ENCODE assay signal across 8 cellular contexts in genomic region chr22:40635008-40635939, GRCh38. TPM values are rescaled to one million over a fixed set of nuclear protein-coding genes. Genes with fewer than 3 reads are reported as not detected.
DNase-seq lines count a peak whose midpoint lies in the region; ATAC-seq and TF ChIP-seq lines count a peak whose summit lies in the region.

No MANE protein-coding gene starts in this region.

- H3K4me1 Mint-ChIP-seq in dendritic cell treated with granulocyte-macrophage colony-stimulating factor and Interleukin-4, amounts not matched to agents 40 ng/mL and 50 ng/mL, for 4 days (ENCODE audit: low read depth), result peaks cover 51% of the 10 kb centered on the region

- BruUV-seq in A673 (replicated peaks; lab: Mats Ljungman, UMichigan), result TSS peak; percentile 43

- H3K27ac ChIP-seq in A673 (ENCODE audit: low read depth, low read length, poor library complexity, severe bottlenecking) (no peak overlapping the region), KOPT-K1 (ENCODE audit: low read depth, low read length, poor library complexity, severe bottlenecking) (peak overlapping the region; percentile 67), mucosa of rectum (ENCODE audit: low read depth in 2 of 2, low read length in 2 of 2) (peak overlapping the region; percentile 93)

- H3K4me1 ChIP-seq in A673 (ENCODE audit: insufficient read depth, low read length, poor library complexity, severe bottlenecking) (peaks cover 9% of the 10 kb centered on the region), mucosa of rectum (ENCODE audit: control insufficient read depth in 2 of 2, insufficient read depth in 2 of 2, low read length in 2 of 2) (peaks cover 6 to 13% of the 10 kb centered on the region in 2 donors)

- no peaks in the 10 kb centered on the region for H3K36me3 Mint-ChIP-seq in dendritic cell treated with granulocyte-macrophage colony-stimulating factor and Interleukin-4, amounts not matched to agents 40 ng/mL and 50 ng/mL, for 4 days (ENCODE audit: low read depth)

- peak overlapping the region; percentile 95 for H3K27ac Mint-ChIP-seq in dendritic cell treated with granulocyte-macrophage colony-stimulating factor and Interleukin-4, amounts not matched to agents 40 ng/mL and 50 ng/mL, for 4 days

- CTCF ChIA-PET in A673 (lab: Charles Lee), result no interaction called here

- H3K9me3 ChIP-seq in A673 (ENCODE audit: low read depth, low read length, poor library complexity, severe bottlenecking) (no peaks in the 10 kb centered on the region), KOPT-K1 (ENCODE audit: insufficient read depth, low read length, poor library complexity, severe bottlenecking) (no peaks in the 10 kb centered on the region), mucosa of rectum (ENCODE audit: control insufficient read depth in 2 of 2, low read length in 2 of 2) (no peaks in the 10 kb centered on the region)

- no peaks in the 10 kb centered on the region for H3K9me3 Mint-ChIP-seq in dendritic cell treated with granulocyte-macrophage colony-stimulating factor and Interleukin-4, amounts not matched to agents 40 ng/mL and 50 ng/mL, for 4 days

- H3K27me3 Mint-ChIP-seq in dendritic cell treated with granulocyte-macrophage colony-stimulating factor and Interleukin-4, amounts not matched to agents 40 ng/mL and 50 ng/mL, for 4 days, result no peaks in the 10 kb centered on the region

- TF ChIP-seq CTCF in A673 (conservative IDR thresholded peaks at IDR 0.05; ENCODE audit: low read depth, low read length), result no peak

- peak overlapping the region; percentile 85 for H3K4me3 Mint-ChIP-seq in dendritic cell treated with granulocyte-macrophage colony-stimulating factor and Interleukin-4, amounts not matched to agents 40 ng/mL and 50 ng/mL, for 4 days

- H3K4me3 ChIP-seq in A673 (ENCODE audit: low read depth, low read length, poor library complexity, severe bottlenecking) (peak overlapping the region; percentile 96), mucosa of rectum (ENCODE audit: low read length in 2 of 2) (peak overlapping the region; percentile 85 to 87)

- no peak for ATAC-seq in HG03108 (IDR thresholded peaks at IDR 0.05; ENCODE audit: unreplicated experiment)
- no peak for ATAC-seq in HG03342 (IDR thresholded peaks at IDR 0.05; ENCODE audit: unreplicated experiment)

- H3K9ac ChIP-seq in mucosa of rectum (ENCODE audit: low read depth in 1 of 2, low read length in 2 of 2), result peak overlapping the region; percentile 54 to 91

- H3K27me3 ChIP-seq in A673 (replicated peaks; ENCODE audit: insufficient read depth, low read depth, low read length, poor library complexity) (no peaks in the 10 kb centered on the region), mucosa of rectum (ENCODE audit: control insufficient read depth in 2 of 2, insufficient read depth in 2 of 2, low read length in 2 of 2) (no peaks in the 10 kb centered on the region)

- intact Hi-C loops in A673 (cut with micrococcal nuclease; ENCODE audit: unreplicated experiment), result loop anchor here (5.0 kb wide), 1 partner anchor 103 kb away; no protein-coding TSS in a partner anchor
- intact Hi-C loops in dendritic cell treated with granulocyte-macrophage colony-stimulating factor and Interleukin-4, amounts not matched to agents 40 ng/mL and 50 ng/mL, for 4 days (cut with micrococcal nuclease), result loop anchor here (10.0 kb wide), 1 partner anchor 200 kb away; no protein-coding TSS in a partner anchor

- DNase-seq in A673 (ENCODE audit: low spot score) (no peak), NCI-H2227 (lab: John Stamatoyannopoulos, UW; ENCODE audit: unreplicated experiment) (no peak)
- no peak for DNase-seq in stimulated activated CD4-positive, alpha-beta T cell treated with anti-CD3 and anti-CD28 coated beads, Interleukin-2, amount 100 ng/mL, for 24 hours

- POLR2A ChIA-PET in A673 (lab: Charles Lee; ENCODE audit: low non-redundant PET), result interaction anchor here (0.7 kb wide), 1 partner anchor 936 kb away, joined by 9 read pairs; no protein-coding TSS in a partner anchor

- no peaks in the 10 kb centered on the region for H3K36me3 ChIP-seq in A673 (ENCODE audit: insufficient read depth, low read length, poor library complexity, severe bottlenecking)
- H3K36me3 ChIP-seq in KOPT-K1 (ENCODE audit: insufficient read depth, low read length), result no peaks in the 10 kb centered on the region
- H3K36me3 ChIP-seq in mucosa of rectum (ENCODE audit: control insufficient read depth in 2 of 2, insufficient read depth in 2 of 2, low read length in 2 of 2), result no peaks in the 10 kb centered on the region

RNA-seq across cellular contexts. Expression of gene MRTFA, which starts 1.2 kb away (rescaled TPM):
- 35.8 and 41.2 TPM in 2 replicates for total RNA-seq in A673 (2021)

RNA-seq across cellular contexts. Expression of gene MCHR1, which starts 44.0 kb away (rescaled TPM):
- not detected in 2 replicates for total RNA-seq in A673 (2021)
